In the genomic region with DNA sequence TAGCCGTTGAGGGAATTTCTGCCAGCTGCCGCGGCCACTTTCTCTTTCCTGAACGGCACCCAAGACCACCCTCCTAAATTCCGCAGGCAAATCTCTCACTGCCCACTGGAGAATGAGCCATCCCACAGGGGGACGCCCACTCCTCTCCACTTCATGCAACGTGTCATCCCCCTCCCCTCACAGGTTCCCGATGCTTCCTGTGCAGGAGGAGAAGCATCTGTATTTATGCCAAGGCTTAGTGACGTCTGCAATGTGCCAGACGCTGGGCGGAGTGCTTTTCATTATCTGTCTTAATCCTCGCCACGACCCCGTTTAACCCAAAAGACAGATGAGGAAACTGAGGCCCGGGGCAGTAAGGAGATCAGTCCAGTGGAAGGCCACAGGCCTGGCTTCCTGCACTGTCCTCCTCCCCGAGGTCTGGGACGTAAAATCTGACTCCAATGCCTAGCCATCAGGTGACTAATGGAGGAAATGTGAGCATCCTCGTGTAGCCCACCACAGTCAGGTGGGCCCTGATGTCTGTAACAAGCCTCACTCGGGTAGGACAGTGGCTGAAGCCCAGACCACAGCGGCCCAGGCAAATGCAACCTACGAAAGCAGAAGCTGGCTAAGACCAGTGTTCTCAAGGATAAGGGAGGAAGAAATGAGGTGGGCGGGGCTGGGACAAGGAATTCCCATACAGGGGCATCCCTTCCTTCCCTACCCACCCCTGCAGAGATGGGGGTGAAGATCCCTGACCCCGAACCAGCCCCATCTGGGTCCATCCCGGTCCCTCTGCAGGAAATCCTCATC, we compare ENCODE assay signal across 1 cellular context.
TF ChIP-seq lines count a peak whose summit lies in the region.

No MANE protein-coding gene starts in this region.

TF ChIP-seq in H1, 55 proteins besides CTCF, POLR2A, EP300 and RAD21:
- TF ChIP-seq CHD2 (IDR thresholded peaks at IDR 0.05; ENCODE audit: low read length) (no peak), KDM5A (IDR thresholded peaks at IDR 0.05; ENCODE audit: low read length) (no peak)
- TF ChIP-seq, protein P1, sequence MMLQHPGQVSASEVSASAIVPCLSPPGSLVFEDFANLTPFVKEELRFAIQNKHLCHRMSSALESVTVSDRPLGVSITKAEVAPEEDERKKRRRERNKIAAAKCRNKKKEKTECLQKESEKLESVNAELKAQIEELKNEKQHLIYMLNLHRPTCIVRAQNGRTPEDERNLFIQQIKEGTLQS (IDR thresholded peaks at IDR 0.05; ENCODE audit: insufficient read depth, low read depth, low read length): no peak
- TF ChIP-seq, protein P2, sequence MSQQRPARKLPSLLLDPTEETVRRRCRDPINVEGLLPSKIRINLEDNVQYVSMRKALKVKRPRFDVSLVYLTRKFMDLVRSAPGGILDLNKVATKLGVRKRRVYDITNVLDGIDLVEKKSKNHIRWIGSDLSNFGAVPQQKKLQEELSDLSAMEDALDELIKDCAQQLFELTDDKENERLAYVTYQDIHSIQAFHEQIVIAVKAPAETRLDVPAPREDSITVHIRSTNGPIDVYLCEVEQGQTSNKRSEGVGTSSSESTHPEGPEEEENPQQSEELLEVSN (IDR thresholded peaks at IDR 0.05): no peak
